2 cellular contexts compared by ENCODE assay signal in genomic region chr17:79569996-79570395, GRCh38.
A peak's percentile ranks its signal among the peaks of the same experiment; 100 is the strongest.
TF ChIP-seq lines count a peak whose summit lies in the region.
"Not testable (repeated sequence)": the region's sequence is repeated elsewhere in the genome, so short reads cannot be mapped to it uniquely, and the experiment has no call there.

No MANE protein-coding gene starts in this region.

TF ChIP-seq in HEK293, 187 proteins besides CTCF, POLR2A, EP300 and RAD21:
- TF ChIP-seq ZBTB17 (tag by site-specific recombination; IDR thresholded peaks at IDR 0.05) (peak; percentile 99), ZNF366 (tag by site-specific recombination; conservative IDR thresholded peaks at IDR 0.05) (peak; percentile 50; the same call in 1 of the 2 replicates)

TF ChIP-seq in HepG2, 621 proteins besides CTCF, POLR2A, EP300 and RAD21:
- 0 out of 2 replicates have a peak, but pooled peaks have one; percentile 16 for TF ChIP-seq FOXP1 (IDR thresholded peaks at IDR 0.05)
- not testable (repeated sequence) for TF ChIP-seq FOXP1 (CRISPR knock-in tag; IDR thresholded peaks at IDR 0.05)
